ENCODE assay signal across 8 cellular contexts in genomic region chr19:37370386-37370879, GRCh38. TPM values are rescaled to one million over a fixed set of nuclear protein-coding genes. Genes with fewer than 3 reads are reported as not detected.
DNase-seq lines count a peak whose midpoint lies in the region; ATAC-seq, FAIRE-seq and TF ChIP-seq lines count a peak whose summit lies in the region.
"Not testable (repeated sequence)": the region's sequence is repeated elsewhere in the genome, so short reads cannot be mapped to it uniquely, and the experiment has no call there.

No MANE protein-coding gene starts in this region.

- not testable (repeated sequence) for H3K9me3 Mint-ChIP-seq in activated T-helper 17 cell treated with anti-CD3 and anti-CD28 coated beads, Interleukin-2, amount 50 U/mL, for 72 hours

- peak; percentile 68 for DNase-seq in NCI-H345 (lab: John Stamatoyannopoulos, UW)
- DNase-seq in epithelial cell of prostate (ENCODE audit: low read depth, low spot score); lung (ENCODE audit: low spot score); small intestine: not testable (repeated sequence)

- H3K27ac Mint-ChIP-seq in activated T-helper 17 cell treated with anti-CD3 and anti-CD28 coated beads, Interleukin-2, amount 50 U/mL, for 72 hours, result peak overlapping the region; percentile 88

- H3K9me3 ChIP-seq in BLaER1 treated with 17β-estradiol and CSF1 and Interleukin-3, amounts not matched to agents 10 nM and 100 nM (replicated peaks in 1 of 11), result peaks cover 43 to 67% (median 54%) of the 10 kb centered on the region in 11 experiments
- peaks cover 0 to 14% of the 10 kb centered on the region in 2 donors for H3K9me3 ChIP-seq in lung (ENCODE audit: control insufficient read depth in 2 of 2, insufficient read depth in 1 of 2, low read length in 1 of 2)
- not testable (repeated sequence) for H3K9me3 ChIP-seq in small intestine (ENCODE audit: control insufficient read depth, low read depth)

- TF ChIP-seq CTCF in lung (IDR thresholded peaks at IDR 0.05; ENCODE audit: control extremely low read depth, extremely low read depth), result not testable (repeated sequence)

- not testable (repeated sequence) for H3K4me1 Mint-ChIP-seq in activated T-helper 17 cell treated with anti-CD3 and anti-CD28 coated beads, Interleukin-2, amount 50 U/mL, for 72 hours

- H3K9ac ChIP-seq in BLaER1 treated with 17β-estradiol and CSF1 and Interleukin-3, amounts not matched to agents 10 nM and 100 nM, result peak overlapping the region; percentile 77 to 87 (median 83)

- not testable (repeated sequence) for H4K20me1 ChIP-seq in BLaER1 treated with 17β-estradiol and CSF1 and Interleukin-3, amounts not matched to agents 10 nM and 100 nM

- peak overlapping the region; percentile 43 to 85 (median 75); a peak in 21 of 22 replicates for H3K27ac ChIP-seq in BLaER1 treated with 17β-estradiol and CSF1 and Interleukin-3, amounts not matched to agents 10 nM and 100 nM
- H3K27ac ChIP-seq in epithelial cell of prostate (peak overlapping the region; percentile 58), lung (ENCODE audit: low read depth in 1 of 2, low read length in 1 of 2) (peak overlapping the region; percentile 72 to 81), small intestine (ENCODE audit: low read depth in 1 of 2, low read length in 1 of 2) (peak overlapping the region; percentile 83 to 96)

- H3K4me3 Mint-ChIP-seq in activated T-helper 17 cell treated with anti-CD3 and anti-CD28 coated beads, Interleukin-2, amount 50 U/mL, for 72 hours, result peak overlapping the region; percentile 94

- H3K4me3 ChIP-seq in BLaER1 treated with 17β-estradiol and CSF1 and Interleukin-3, amounts not matched to agents 10 nM and 100 nM, result peak overlapping the region; percentile 66 to 79 (median 70)
- peak overlapping the region; percentile 68 for H3K4me3 ChIP-seq in lung
- peak overlapping the region; percentile 40 to 72 for H3K4me3 ChIP-seq in small intestine (ENCODE audit: low read depth in 1 of 2, low read length in 2 of 2)

- ATAC-seq in GM19452 (IDR thresholded peaks at IDR 0.05; ENCODE audit: unreplicated experiment) (peak; percentile 24), HG03039 (IDR thresholded peaks at IDR 0.05; ENCODE audit: unreplicated experiment) (peak; percentile 7)
- peak; percentile 49 for ATAC-seq in activated T-helper 17 cell treated with anti-CD3 and anti-CD28 coated beads, Interleukin-2, amount 50 U/mL, for 72 hours (replicated peaks)
- not testable (repeated sequence) for ATAC-seq in lung (ENCODE audit: insufficient read depth, low FRiP score)

- H3K36me3 Mint-ChIP-seq in activated T-helper 17 cell treated with anti-CD3 and anti-CD28 coated beads, Interleukin-2, amount 50 U/mL, for 72 hours (ENCODE audit: low read depth), result not testable (repeated sequence)

- peaks cover 6 to 18% (median 14%) of the 10 kb centered on the region in 10 experiments; a peak in 15 of 20 replicates for H3K4me1 ChIP-seq in BLaER1 treated with 17β-estradiol and CSF1 and Interleukin-3, amounts not matched to agents 10 nM and 100 nM
- not testable (repeated sequence) for H3K4me1 ChIP-seq in lung (ENCODE audit: control insufficient read depth in 2 of 2, insufficient read depth in 2 of 2, low read length in 2 of 2); small intestine (ENCODE audit: control insufficient read depth in 2 of 2, insufficient read depth in 1 of 2, low read depth in 1 of 2, low read length in 1 of 2)

- 12 to 14% methylated on average over 18 of the region's 18 CpGs for WGBS in lung, 2 donors
- WGBS in small intestine, 3 donors, result 1 to 10% (median 6%) methylated on average over 18 of the region's 18 CpGs

- H3K4me2 ChIP-seq in BLaER1 treated with 17β-estradiol and CSF1 and Interleukin-3, amounts not matched to agents 10 nM and 100 nM, result peak overlapping the region; percentile 78 to 93 (median 82)

- FAIRE-seq in small intestine (lab: Jason Lieb, UNC), result not testable (repeated sequence)

- H3K36me3 ChIP-seq in BLaER1 treated with 17β-estradiol and CSF1 and Interleukin-3, amounts not matched to agents 10 nM and 100 nM, result peaks cover 21 to 51% (median 33%) of the 10 kb centered on the region in 11 experiments
- not testable (repeated sequence) for H3K36me3 ChIP-seq in lung (ENCODE audit: control insufficient read depth in 2 of 2, insufficient read depth in 2 of 2, low read length in 2 of 2); small intestine (ENCODE audit: control insufficient read depth in 2 of 2, insufficient read depth in 2 of 2, low read length in 2 of 2)

- not testable (repeated sequence) for H3K27me3 ChIP-seq in BLaER1 treated with 17β-estradiol and CSF1 and Interleukin-3, amounts not matched to agents 10 nM and 100 nM; lung (ENCODE audit: control insufficient read depth, insufficient read depth); small intestine (ENCODE audit: control insufficient read depth in 2 of 2, insufficient read depth in 2 of 2, low read length in 2 of 2)

- H3K27me3 Mint-ChIP-seq in activated T-helper 17 cell treated with anti-CD3 and anti-CD28 coated beads, Interleukin-2, amount 50 U/mL, for 72 hours, result not testable (repeated sequence)

RNA-seq across cellular contexts. Expression of gene ZNF527, which starts 0.5 kb away (rescaled TPM):
- 1 to 10 TPM; 4.9 to 5.1 TPM for total RNA-seq in activated T-helper 17 cell treated with anti-CD3 and anti-CD28 coated beads, Interleukin-2, amount 50 U/mL, for 72 hours
- 1 to 10 TPM; 4.8 to 9.2 TPM for total RNA-seq in lung
- polyA plus RNA-seq in lung, result 1 to 10 TPM; 1.8 to 2.1 TPM
- 1 to 10 TPM; 1.6 to 3.4 (median 2.4) TPM for polyA plus RNA-seq in small intestine
